9 cellular contexts compared by ENCODE assay signal in the genomic region with DNA sequence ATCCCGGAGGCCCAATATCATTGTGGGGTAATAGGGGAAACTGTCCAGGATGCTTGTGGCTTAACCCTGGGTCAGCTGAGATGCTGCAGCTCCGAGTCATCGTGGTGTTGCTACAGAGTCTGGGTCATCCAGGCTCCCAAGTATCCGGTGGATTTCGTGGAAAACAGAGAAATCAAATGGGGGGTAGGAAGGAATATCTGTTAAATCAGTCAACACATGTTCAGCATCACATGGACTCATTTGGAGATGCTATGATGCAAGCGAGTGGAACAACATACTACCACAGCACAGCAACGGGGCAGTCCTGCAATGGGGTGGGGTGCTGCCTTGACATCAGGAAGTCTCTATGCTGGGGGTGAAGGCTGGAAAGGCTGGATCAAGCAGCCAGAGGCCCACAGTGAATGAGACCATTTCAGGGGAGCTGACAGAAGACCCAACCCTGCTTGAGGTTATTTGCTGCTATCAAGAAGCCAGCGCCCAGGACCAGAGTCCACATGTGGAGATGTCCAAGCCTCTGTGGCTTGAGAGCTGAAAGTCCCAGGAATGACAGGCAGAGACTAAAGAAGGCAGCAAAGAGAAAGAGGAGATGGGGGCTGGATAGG. TPM values are rescaled to one million over a fixed set of nuclear protein-coding genes. Genes with fewer than 3 reads are reported as not detected.
DNase-seq lines count a peak whose midpoint lies in the region; ATAC-seq, FAIRE-seq and TF ChIP-seq lines count a peak whose summit lies in the region.
"Had no signal": no experiment of that assay in that cellular context is flagged by ENCODE, and none has a peak within 500 bp of the region (broad histone marks: within the 10 kb centered on the region; RNA-seq: fewer than 3 reads in every experiment).

No MANE protein-coding gene starts in this region.

- H3K36me3 Mint-ChIP-seq in effector memory CD8-positive, alpha-beta T cell (ENCODE audit: insufficient read depth): no peaks in the 10 kb centered on the region

- H3K4me1 Mint-ChIP-seq in effector memory CD8-positive, alpha-beta T cell (ENCODE audit: low read depth in 2 of 2): peaks cover 5 to 20% of the 10 kb centered on the region in 2 donors

- FAIRE-seq in GM19239 (lab: Jason Lieb, UNC): no peak

- H3K9me3 Mint-ChIP-seq in effector memory CD8-positive, alpha-beta T cell: no peaks in the 10 kb centered on the region

- peak overlapping the region in 1 of 2 donors; percentile 38 for H3K4me3 Mint-ChIP-seq in effector memory CD8-positive, alpha-beta T cell

- H3K4me3 ChIP-seq in epithelial cell of proximal tubule (ENCODE audit: low read depth, low read length) (no peak overlapping the region), skeletal muscle cell (ENCODE audit: low read depth, low read length) (no peak overlapping the region)

- H3K27me3 Mint-ChIP-seq in effector memory CD8-positive, alpha-beta T cell: peaks cover 0 to 29% of the 10 kb centered on the region in 2 donors

- DNase-seq in GM04504 (ENCODE audit: low read depth) (peak; percentile 99), RKO (ENCODE audit: low spot score) (peak; percentile 45), epithelial cell of proximal tubule (ENCODE audit: low read depth) (peak; percentile 90), skeletal muscle cell (ENCODE audit: low read depth) (peak; percentile 99), GM19239 (ENCODE audit: insufficient read length, low spot score) (no peak), epidermal melanocyte (ENCODE audit: insufficient read length, low spot score) (no peak)
- no peak for DNase-seq in effector memory CD8-positive, alpha-beta T cell
- no peak for DNase-seq in stimulated activated CD4-positive, alpha-beta T cell treated with anti-CD3 and anti-CD28 coated beads, Interleukin-2, amount 100 ng/mL, for 24 hours
- DNase-seq: cortex of kidney had no signal

- no peak overlapping the region for H3K27ac Mint-ChIP-seq in effector memory CD8-positive, alpha-beta T cell

- ATAC-seq in effector memory CD8-positive, alpha-beta T cell (replicated peaks): no peak

- TF ChIP-seq CTCF in epithelial cell of proximal tubule (conservative IDR thresholded peaks at IDR 0.05; ENCODE audit: low read depth, low read length): no peak

RNA-seq across cellular contexts. Expression of a gene that starts 22.9 kb away (rescaled TPM):
- 4.7 and 6.7 TPM in 2 replicates for total RNA-seq in epithelial cell of proximal tubule

Comparison
In these comparisons a context has a peak if more than half of its experiments do, and no peak if none do; other contexts are left out.
1. DNase-seq: peak in GM04504 (single experiment), RKO (single experiment), epithelial cell of proximal tubule (single experiment) and skeletal muscle cell (single experiment); none in GM19239 (single experiment), effector memory CD8-positive, alpha-beta T cell (0 of 3), stimulated activated CD4-positive, alpha-beta T cell treated with anti-CD3 and anti-CD28 coated beads, Interleukin-2, amount 100 ng/mL, for 24 hours (0 of 2) and epidermal melanocyte (single experiment).